Comparison of ENCODE assay signal across 13 cellular contexts in genomic region chr5:62082370-62082778, GRCh38.
A peak's percentile ranks its signal among the peaks of the same experiment; 100 is the strongest.
DNase-seq lines count a peak whose midpoint lies in the region; ATAC-seq, FAIRE-seq and TF ChIP-seq lines count a peak whose summit lies in the region.
"Had no signal": no experiment of that assay in that cellular context is flagged by ENCODE, and none has a peak within 500 bp of the region (broad histone marks: within the 10 kb centered on the region; RNA-seq: fewer than 3 reads in every experiment).

No MANE protein-coding gene starts in this region.

- H3K79me2 ChIP-seq in H1 (ENCODE audit: control insufficient read depth in 1 of 2, insufficient read depth in 2 of 2, low read length in 2 of 2) (no peaks in the 10 kb centered on the region), osteoblast (ENCODE audit: insufficient read depth, low read length) (no peaks in the 10 kb centered on the region)

- no peaks in the 10 kb centered on the region for H3K36me3 ChIP-seq in H1 (ENCODE audit: control insufficient read depth in 2 of 4, insufficient read depth in 4 of 4, low read length in 3 of 4)
- H3K36me3 ChIP-seq in osteoblast (ENCODE audit: insufficient read depth, low read length) = no peaks in the 10 kb centered on the region
- H3K36me3 ChIP-seq: right lobe of liver had no signal

- H2AFZ ChIP-seq in H1 (ENCODE audit: low read length) (no peak overlapping the region), osteoblast (ENCODE audit: low read length) (peak overlapping the region; percentile 48)

- no peak overlapping the region for H3K56ac ChIP-seq in H1 (replicated peaks; ENCODE audit: insufficient read length, low read depth, low read length)

- H4K5ac ChIP-seq in H1 (ENCODE audit: insufficient read length, low read depth, low read length) = no peak overlapping the region

- no peak overlapping the region for H2BK12ac ChIP-seq in H1 (ENCODE audit: low read depth, low read length)

- no peaks in the 10 kb centered on the region for H3K23me2 ChIP-seq in H1 (ENCODE audit: low read depth, low read length)

- intact Hi-C loops in cardiac septum (cut with DNase I) = no loop called here

- H3K14ac ChIP-seq in H1 (ENCODE audit: insufficient read length) = no peak overlapping the region

- POLR2A ChIA-PET in H1 (lab: Charles Lee; ENCODE audit: partially characterized antibody) = no interaction called here

- no peak overlapping the region for H4K8ac ChIP-seq in H1 (ENCODE audit: extremely low read depth, insufficient read depth, low read length)

- CTCF ChIA-PET in H1 (lab: Charles Lee; ENCODE audit: partially characterized antibody) = interaction anchor here (0.8 to 2.0 kb wide), 2 partner anchors 28 to 108 kb away, joined by 4 read pairs; no protein-coding TSS in a partner anchor

- TF ChIP-seq EP300 in H1 (IDR thresholded peaks at IDR 0.05; ENCODE audit: borderline replicate concordance in 1 of 2, low read depth in 2 of 2, low read length in 2 of 2) = no peak

- H3K4me1 ChIP-seq in H1 (replicated peaks in 1 of 4; ENCODE audit: control insufficient read depth in 3 of 4, insufficient read depth in 4 of 4, low read length in 3 of 4) = peaks cover 0 to 11% (median 1%) of the 10 kb centered on the region in 4 experiments; a peak in 3 of 7 replicates
- H3K4me1 ChIP-seq in osteoblast (ENCODE audit: insufficient read depth, low read length) = peaks cover 14% of the 10 kb centered on the region
- H3K4me1 ChIP-seq: right lobe of liver had no signal

- no peak overlapping the region for H2AK5ac ChIP-seq in H1 (ENCODE audit: low read depth, low read length)

- no peak overlapping the region for H3K4me2 ChIP-seq in H1 (ENCODE audit: insufficient read depth in 1 of 2, low read depth in 2 of 2, low read length in 2 of 2)
- peak overlapping the region; percentile 72 for H3K4me2 ChIP-seq in osteoblast (ENCODE audit: insufficient read depth, low read length)

- H3K4me3 ChIP-seq in H1 (ENCODE audit: extremely low read depth in 1 of 4, insufficient read depth in 2 of 4, low read depth in 3 of 4, low read length in 4 of 4) (no peak overlapping the region), osteoblast (ENCODE audit: insufficient read depth, low read length) (peak overlapping the region; percentile 33)
- H3K4me3 ChIP-seq: right lobe of liver had no signal

- H2BK5ac ChIP-seq in H1 (ENCODE audit: low read depth, low read length) = no peak overlapping the region

- no peak overlapping the region for H2BK15ac ChIP-seq in H1 (ENCODE audit: low read length)

- H3K79me1 ChIP-seq in H1 (ENCODE audit: low read depth, low read length) = no peaks in the 10 kb centered on the region

- TF ChIP-seq POLR2A in H1 (IDR thresholded peaks at IDR 0.05; ENCODE audit: control extremely low read depth in 1 of 2, low read depth in 2 of 2, low read length in 2 of 2) = no peak

- no peak for ATAC-seq in HG02588 (IDR thresholded peaks at IDR 0.05; ENCODE audit: unreplicated experiment)
- ATAC-seq: right lobe of liver had no signal

- H2BK20ac ChIP-seq in H1 (ENCODE audit: low read length) = 0 out of 2 replicates have a peak overlapping the region, but pooled peaks have one; percentile 87

- no peaks in the 10 kb centered on the region for H4K20me1 ChIP-seq in H1 (replicated peaks in 1 of 2; ENCODE audit: control insufficient read depth in 1 of 2, insufficient read depth in 2 of 2, low read length in 2 of 2)
- H4K20me1 ChIP-seq in osteoblast (ENCODE audit: insufficient read depth, low read length) = no peaks in the 10 kb centered on the region

- DNase-seq in GM04503 (ENCODE audit: low read depth) (peak; percentile 13), NOMO-1 (lab: John Stamatoyannopoulos, UW; ENCODE audit: unreplicated experiment in 2 of 2) (peak; percentile 46 to 73), H1 (ENCODE audit: low read depth in 1 of 2, low spot score in 2 of 2) (no peak), osteoblast (ENCODE audit: insufficient read length, low spot score, missing footprints) (peak; percentile 50), SHP77 treated with DMSO at 0.1 percent for 48 hours (lab: John Stamatoyannopoulos, UW) (no peak), cardiac septum (ENCODE audit: low spot score) (no peak)
- no peak for DNase-seq in activated T-cell treated with anti-CD3 and anti-CD28 coated beads, Interleukin-2, amount 50 U/mL, for 48 hours
- DNase-seq: activated CD4-positive, alpha-beta T cell treated with anti-CD3 and anti-CD28 coated beads, Interleukin-2, amount 10 ng/mL, durations not matched to agents 7 days and 5 days; CD8-positive, alpha-beta memory T cell; naive B cell; NCI-H2029; right lobe of liver had no signal

- no peak for FAIRE-seq in H1 (lab: Jason Lieb, UNC)

- whole genome bisulfite sequencing in H1 (ENCODE audit: extremely low coverage in 1 of 2, insufficient coverage in 1 of 2, insufficient read length in 1 of 2, insufficient replicate concordance in 2 of 2, low coverage in 1 of 2, low lambda C conversion rate in 2 of 2, missing lambda C conversion rate in 1 of 2), 2 experiments = 91% methylated on average over 5 of the region's 5 CpGs; no CpG with 5 or more reads in 1 of the 2 experiments

- H3K9me3 ChIP-seq in H1 (ENCODE audit: insufficient read depth in 2 of 2, low read depth in 1 of 2, low read length in 1 of 2) (no peaks in the 10 kb centered on the region), osteoblast (ENCODE audit: low read depth, low read length) (no peaks in the 10 kb centered on the region)
- H3K9me3 ChIP-seq: right lobe of liver had no signal

- no peak overlapping the region for H3K9ac ChIP-seq in H1 (replicated peaks in 1 of 4; ENCODE audit: extremely low read depth in 1 of 4, low read depth in 3 of 4, low read length in 3 of 4)

- no peak overlapping the region for H3K4ac ChIP-seq in H1 (replicated peaks; ENCODE audit: insufficient read length, low read depth, low read length)

- no peak overlapping the region for H3K23ac ChIP-seq in H1 (ENCODE audit: insufficient read length)

- H4K91ac ChIP-seq in H1 (replicated peaks; ENCODE audit: insufficient read length, low read length) = no peak overlapping the region

- no peak for TF ChIP-seq CTCF in H1 (IDR thresholded peaks at IDR 0.05; ENCODE audit: control extremely low read depth in 1 of 3, insufficient read depth in 1 of 3, low read depth in 1 of 3, low read length in 3 of 3)
- TF ChIP-seq CTCF in osteoblast (IDR thresholded peaks at IDR 0.05; ENCODE audit: extremely low read depth, low read depth, low read length) = no peak

- no peak overlapping the region for H3K18ac ChIP-seq in H1 (ENCODE audit: extremely low read depth, low read length)

- H3K27ac ChIP-seq in H1 (ENCODE audit: low read depth, low read length) (no peak overlapping the region), osteoblast (ENCODE audit: low read depth, low read length) (peak overlapping the region; percentile 57)
- H3K27ac ChIP-seq: right lobe of liver had no signal

- no peaks in the 10 kb centered on the region for H3K27me3 ChIP-seq in H1 (replicated peaks in 1 of 4; ENCODE audit: control insufficient read depth in 3 of 4, extremely low read depth in 1 of 4, insufficient read depth in 3 of 4, low read length in 3 of 4)
- H3K27me3 ChIP-seq in osteoblast (ENCODE audit: insufficient read depth, low read length) = no peaks in the 10 kb centered on the region
- H3K27me3 ChIP-seq: right lobe of liver had no signal

- no peak for TF ChIP-seq RAD21 in H1 (IDR thresholded peaks at IDR 0.05 in 1 of 2, conservative IDR thresholded peaks at IDR 0.05 in 1 of 2; ENCODE audit: low read depth in 2 of 2, low read length in 2 of 2)

- H2BK120ac ChIP-seq in H1 (replicated peaks; ENCODE audit: low read depth, low read length) = no peak overlapping the region

TF ChIP-seq in H1, 55 proteins besides CTCF, POLR2A, EP300 and RAD21 (continues in another document):
- TF ChIP-seq RXRA (IDR thresholded peaks at IDR 0.05; ENCODE audit: insufficient read depth, low read depth, low read length) = no peak
- TF ChIP-seq ATF3 (IDR thresholded peaks at IDR 0.05; ENCODE audit: insufficient read depth, low read depth, low read length) = no peak
- TF ChIP-seq FOSL1 (IDR thresholded peaks at IDR 0.05; ENCODE audit: insufficient read depth, low read depth, low read length) = no peak
- no peak for TF ChIP-seq HDAC2 (IDR thresholded peaks at IDR 0.05; ENCODE audit: borderline replicate concordance in 1 of 2, low read depth in 2 of 2, low read length in 2 of 2)
- no peak for TF ChIP-seq E2F6 (IDR thresholded peaks at IDR 0.05)

Comparison
In these comparisons a context has a peak if more than half of its experiments do, and no peak if none do; other contexts are left out.
1. DNase-seq: peak in GM04503 (single experiment), NOMO-1 (2 of 2) and osteoblast (single experiment); none in H1 (0 of 2), SHP77 treated with DMSO at 0.1 percent for 48 hours (single experiment), cardiac septum (single experiment) and activated T-cell treated with anti-CD3 and anti-CD28 coated beads, Interleukin-2, amount 50 U/mL, for 48 hours (0 of 2).